In the genomic region with DNA sequence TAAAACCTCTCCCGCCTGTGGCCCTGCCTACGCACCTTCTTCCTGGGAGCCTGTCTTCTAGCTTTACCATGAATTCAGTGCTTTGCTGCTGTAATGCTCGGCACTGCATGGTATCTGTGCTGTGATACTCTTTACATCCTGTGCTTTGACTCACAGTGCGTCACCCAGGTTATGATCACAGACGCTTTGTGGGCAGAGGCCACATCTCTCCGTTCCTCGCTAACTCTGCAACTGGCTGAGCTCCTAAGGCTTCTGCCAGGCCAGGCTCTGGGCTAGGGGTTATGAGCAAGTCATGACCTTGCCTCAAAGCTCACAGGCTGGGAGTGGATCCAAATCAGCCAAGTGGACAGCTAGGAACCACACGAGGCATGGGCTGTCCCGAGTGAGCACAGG, we compare ENCODE assay signal across 12 cellular contexts. TPM values are rescaled to one million over a fixed set of nuclear protein-coding genes. Genes with fewer than 3 reads are reported as not detected.
DNase-seq lines count a peak whose midpoint lies in the region; ATAC-seq and TF ChIP-seq lines count a peak whose summit lies in the region.
"Had no signal": no experiment of that assay in that cellular context is flagged by ENCODE, and none has a peak within 500 bp of the region (broad histone marks: within the 10 kb centered on the region; RNA-seq: fewer than 3 reads in every experiment).

No MANE protein-coding gene starts in this region.

- H3K27me3 Mint-ChIP-seq in CD4-positive, alpha-beta T cell = no peaks in the 10 kb centered on the region

- H3K36me3 Mint-ChIP-seq in CD4-positive, alpha-beta T cell (ENCODE audit: low read depth) = no peaks in the 10 kb centered on the region

- no peaks in the 10 kb centered on the region for H3K27me3 ChIP-seq in CD4-positive, alpha-beta T cell (ENCODE audit: control insufficient read depth, insufficient read depth, low read length)
- no peaks in the 10 kb centered on the region for H3K27me3 ChIP-seq in adrenal gland

- H3K36me3 ChIP-seq in adrenal gland (replicated peaks in 1 of 2) = no peaks in the 10 kb centered on the region

- H3K9me3 Mint-ChIP-seq in CD4-positive, alpha-beta T cell = no peaks in the 10 kb centered on the region
- H3K9me3 Mint-ChIP-seq: GM23338 had no signal

- POLR2A ChIA-PET in CD4-positive, alpha-beta T cell (lab: Charles Lee) = interaction anchor here (0.5 to 2.7 kb wide), 8 partner anchors 10 to 532 kb away, joined by 3 to 17 read pairs (median 3); partner anchors contain the start of genes JMJD7, MAPKBP1 and SPTBN5

- peaks cover 10% of the 10 kb centered on the region for H3K4me1 Mint-ChIP-seq in CD4-positive, alpha-beta T cell (ENCODE audit: low read depth)
- H3K4me1 Mint-ChIP-seq: GM23338 had no signal

- intact Hi-C loops in CD4-positive, alpha-beta T cell (cut with DNase I, micrococcal nuclease) = no loop called here
- intact Hi-C loops in adrenal gland (cut with DNase I) = no loop called here

- peak overlapping the region; percentile 72 for H3K27ac Mint-ChIP-seq in CD4-positive, alpha-beta T cell
- H3K27ac Mint-ChIP-seq: GM23338 had no signal

- H3K4me1 ChIP-seq in adrenal gland (replicated peaks in 1 of 2) = peaks cover 4 to 8% of the 10 kb centered on the region in 2 donors

- no peak overlapping the region for H3K4me3 Mint-ChIP-seq in CD4-positive, alpha-beta T cell
- H3K4me3 Mint-ChIP-seq: GM23338 had no signal

- CTCF ChIA-PET in CD4-positive, alpha-beta T cell (lab: Charles Lee) = interaction anchor here (1.2 kb wide), 2 partner anchors 34 to 96 kb away, joined by 3 read pairs; no protein-coding TSS in a partner anchor

- TF ChIP-seq CTCF in CD4-positive, alpha-beta T cell (IDR thresholded peaks at IDR 0.05) = no peak
- no peak for TF ChIP-seq CTCF in adrenal gland (IDR thresholded peaks at IDR 0.05)

- TF ChIP-seq POLR2A in adrenal gland (IDR thresholded peaks at IDR 0.05) = no peak

- peak; percentile 97 for ATAC-seq in CD4-positive, alpha-beta T cell (ENCODE audit: poor library complexity)
- ATAC-seq in GM19463 (IDR thresholded peaks at IDR 0.05; ENCODE audit: unreplicated experiment) (no peak), GM21515 (IDR thresholded peaks at IDR 0.05; ENCODE audit: unreplicated experiment) (no peak)

- DNase-seq in CD4-positive, alpha-beta T cell = peak; percentile 30 to 65 (median 51)
- DNase-seq in T-helper 22 cell (ENCODE audit: low read depth) = peak; percentile 48
- DNase-seq in adrenal gland = peak; percentile 75 to 95 (median 88)
- DNase-seq in occipital lobe (lab: John Stamatoyannopoulos, UW) = peak; percentile 25
- DNase-seq in DMS153 treated with DMSO at 0.1 percent for 48 hours (lab: John Stamatoyannopoulos, UW; ENCODE audit: unreplicated experiment) = no peak
- DNase-seq in HUDEP-2 (lab: John Stamatoyannopoulos, UW; ENCODE audit: unreplicated experiment in 76 of 76) = no peak
- DNase-seq: COR-L47, foreskin melanocyte had no signal

- H3K4me3 ChIP-seq in adrenal gland = no peak overlapping the region
- H3K4me3 ChIP-seq: GM23338, PC-9 had no signal

- WGBS in adrenal gland, 4 donors = 35 to 65% (median 47%) methylated on average over 6 to 9 of the region's 9 CpGs

- H3K27ac ChIP-seq in CD4-positive, alpha-beta T cell (ENCODE audit: low read depth, low read length) = no peak overlapping the region
- peak overlapping the region in 2 of 5 donors; percentile 44 to 65 for H3K27ac ChIP-seq in adrenal gland
- H3K27ac ChIP-seq: PC-9 had no signal

- H3K9me3 ChIP-seq in CD4-positive, alpha-beta T cell (ENCODE audit: control insufficient read depth, low read length) = no peaks in the 10 kb centered on the region
- H3K9me3 ChIP-seq in adrenal gland (replicated peaks in 1 of 3) = no peaks in the 10 kb centered on the region

RNA-seq across cellular contexts. Expression of gene SPTBN5, which starts 23.2 kb away (rescaled TPM):
- total RNA-seq in CD4-positive, alpha-beta T cell = 1 to 10 TPM; 2.2 to 2.3 TPM
- 1 to 10 TPM in 3 of 8 donors, under 1 TPM in 5; under 0.01 to 1.6 (median 0.49) TPM for total RNA-seq in adrenal gland
- polyA plus RNA-seq in adrenal gland = 1 to 10 TPM in 2 of 3 donors, under 1 TPM in 1; 0.42 to 6.8 (median 2.8) TPM
- total RNA-seq in occipital lobe = 0.16 TPM

RNA-seq across cellular contexts. Expression of gene PLA2G4B, which starts 32.0 kb away (rescaled TPM):
- total RNA-seq in CD4-positive, alpha-beta T cell = 10 to 100 TPM; 33.7 to 34.6 TPM
- 1 to 10 TPM in 5 of 8 donors, under 1 TPM in 3; 0.35 to 6.9 (median 3.3) TPM for total RNA-seq in adrenal gland
- 10 to 100 TPM in 2 of 3 donors, 1 to 10 TPM in 1; 4.8 to 26.4 (median 23.7) TPM for polyA plus RNA-seq in adrenal gland
- 2.5 TPM for total RNA-seq in occipital lobe

RNA-seq across cellular contexts. Expression of gene JMJD7, which starts 42.8 kb away (rescaled TPM):
- 10 to 100 TPM; 35.6 to 38.4 TPM for total RNA-seq in CD4-positive, alpha-beta T cell
- 10 to 100 TPM in 6 of 8 donors, 1 to 10 TPM in 2; 6.8 to 20.6 (median 13.2) TPM for total RNA-seq in adrenal gland
- polyA plus RNA-seq in adrenal gland = 10 to 100 TPM in 2 of 3 donors, 1 to 10 TPM in 1; 4.2 to 18.1 (median 13.8) TPM
- 3.0 TPM for total RNA-seq in occipital lobe

Comparison
In these comparisons a context has a peak if more than half of its experiments do, and no peak if none do; other contexts are left out.
1. DNase-seq: peak in CD4-positive, alpha-beta T cell (10 of 10), T-helper 22 cell (single experiment), adrenal gland (7 of 7) and occipital lobe (single experiment); none in DMS153 treated with DMSO at 0.1 percent for 48 hours (single experiment) and HUDEP-2 (0 of 76).